Comparison of ENCODE assay signal across 20 cellular contexts in the genomic region with DNA sequence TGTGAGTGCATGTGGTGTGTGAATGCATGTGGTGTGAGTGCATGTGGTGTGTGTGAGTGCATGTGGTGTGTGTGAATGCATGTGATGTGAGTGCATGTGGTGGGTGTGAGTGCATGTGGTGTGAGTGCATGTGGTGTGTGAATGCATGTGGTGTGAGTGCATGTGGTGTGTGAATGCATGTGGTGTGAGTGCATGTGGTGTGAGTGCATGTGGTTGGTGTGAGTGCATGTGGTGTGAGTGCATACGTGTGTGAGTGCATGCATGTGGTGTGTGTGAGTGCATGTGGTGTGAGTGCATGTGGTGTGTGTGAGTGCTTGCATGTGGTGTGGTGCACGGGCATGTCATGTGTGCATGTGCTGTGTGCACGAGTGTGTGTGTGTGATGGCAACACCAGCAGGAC. TPM values are rescaled to one million over a fixed set of nuclear protein-coding genes. Genes with fewer than 3 reads are reported as not detected.
"Had no signal": no experiment of that assay in that cellular context is flagged by ENCODE, and none has a peak within 500 bp of the region (broad histone marks: within the 10 kb centered on the region; RNA-seq: fewer than 3 reads in every experiment).

No MANE protein-coding gene starts in this region.

RNA-seq across cellular contexts. Expression of gene CFAP77, which starts 31.6 kb away (rescaled TPM):
- total RNA-seq: activated CD4-positive, alpha-beta memory T cell treated with anti-CD3 and anti-CD28 coated beads, Interleukin-2, amount 10 ng/mL, durations not matched to agents 7 days and 5 days; activated CD4-positive, alpha-beta T cell treated with anti-CD3 and anti-CD28 coated beads for 36 hours; activated CD4-positive, alpha-beta T cell treated with anti-CD3 and anti-CD28 coated beads, Interleukin-2, amount 10 ng/mL, durations not matched to agents 7 days and 5 days; activated CD8-positive, alpha-beta memory T cell treated with anti-CD3 and anti-CD28 coated beads for 36 hours; activated CD8-positive, alpha-beta T cell treated with anti-CD3 and anti-CD28 coated beads, Interleukin-2, amount 10 ng/mL, durations not matched to agents 7 days and 5 days; activated naive CD4-positive, alpha-beta T cell treated with anti-CD3 and anti-CD28 coated beads for 36 hours; activated naive CD4-positive, alpha-beta T cell treated with anti-CD3 and anti-CD28 coated beads, Interleukin-2, amount 50 U/mL, for 72 hours; activated naive CD8-positive, alpha-beta T cell treated with anti-CD3 and anti-CD28 coated beads for 36 hours; activated T-cell treated with anti-CD3 and anti-CD28 coated beads, Interleukin-2, amount 50 U/mL, for 4 hours; activated T-cell treated with anti-CD3 and anti-CD28 coated beads, Interleukin-2, amount 50 U/mL, for 72 hours; activated T-helper 1 cell treated with anti-CD3 and anti-CD28 coated beads, Interleukin-12 subunit alpha, Interleukin-12 subunit beta, Interleukin-2, Interleukin-4 antibody, amounts not matched to agents 30 ng/mL and 10 ng/mL and 1 ng/mL, durations not matched to agents 14 hours and 24 hours and 36 hours; activated T-helper 17 cell treated with anti-CD3 and anti-CD28 coated beads, Interleukin-2, amount 50 U/mL, for 72 hours; adrenal gland; aorta; body of pancreas; breast epithelium; T-cell; T-helper 1 cell treated with Interleukin-12 subunit alpha and Interleukin-12 subunit beta and Interleukin-4 antibody, amounts not matched to agents 30 ng/mL and 1 ng/mL, for 36 hours; T-helper 17 cell; T-helper 2 cell treated with Interferon-gamma antibody and Interleukin-4, amounts not matched to agents 100 ng/mL and 5 ng/mL, for 36 hours had no signal
- polyA plus RNA-seq: adrenal gland had no signal
